In the genomic region with DNA sequence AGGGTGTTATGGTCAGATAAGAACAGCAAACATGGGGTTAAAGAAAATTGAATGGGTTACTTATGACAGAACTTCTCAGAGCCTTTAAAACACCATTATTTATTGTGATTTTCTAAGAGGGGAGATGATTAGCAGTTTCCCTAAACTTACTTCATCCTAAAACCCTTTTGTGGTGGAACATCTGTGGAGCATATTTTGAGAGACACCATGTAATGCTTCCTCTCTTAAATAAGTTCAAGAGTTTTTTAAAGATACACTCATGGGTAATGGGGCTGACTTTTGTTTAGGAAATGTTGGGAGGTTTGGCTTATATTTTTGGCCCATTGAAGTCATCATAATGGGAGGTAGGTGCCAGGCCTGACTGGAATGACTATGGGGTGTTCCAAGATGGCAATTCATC, we compare ENCODE assay signal across 13 cellular contexts. TPM values are rescaled to one million over a fixed set of nuclear protein-coding genes. Genes with fewer than 3 reads are reported as not detected.
DNase-seq lines count a peak whose midpoint lies in the region; ATAC-seq, FAIRE-seq and TF ChIP-seq lines count a peak whose summit lies in the region.
"Had no signal": no experiment of that assay in that cellular context is flagged by ENCODE, and none has a peak within 500 bp of the region (broad histone marks: within the 10 kb centered on the region; RNA-seq: fewer than 3 reads in every experiment).

No MANE protein-coding gene starts in this region.

- H3K27me3 Mint-ChIP-seq in activated naive CD8-positive, alpha-beta T cell = no peaks in the 10 kb centered on the region
- peaks cover 5% of the 10 kb centered on the region for H3K27me3 Mint-ChIP-seq in endothelial cell (ENCODE audit: unreplicated experiment)

- CTCF ChIA-PET in HEK293 (lab: Yijun Ruan, JAX) = no interaction called here

- no peak overlapping the region for H3K9ac ChIP-seq in BLaER1

- H3K4me3 Mint-ChIP-seq in activated naive CD8-positive, alpha-beta T cell = no peak overlapping the region
- no peak overlapping the region for H3K4me3 Mint-ChIP-seq in endothelial cell (ENCODE audit: unreplicated experiment)

- no peaks in the 10 kb centered on the region for H4K20me1 ChIP-seq in BLaER1

- H3K9me3 ChIP-seq in BLaER1 (no peaks in the 10 kb centered on the region), HEK293 (ENCODE audit: control insufficient read depth, insufficient read depth, low read depth, low read length) (no peaks in the 10 kb centered on the region), small intestine (ENCODE audit: control insufficient read depth, low read depth) (no peaks in the 10 kb centered on the region)
- H3K9me3 ChIP-seq: heart right ventricle, left ventricle myocardium inferior, ovary had no signal

- H3K4me3 ChIP-seq in BLaER1 (no peak overlapping the region), HEK293 (ENCODE audit: low read depth, low read length) (no peak overlapping the region), small intestine (ENCODE audit: low read depth in 1 of 2, low read length in 2 of 2) (no peak overlapping the region)
- H3K4me3 ChIP-seq: heart right ventricle, left ventricle myocardium inferior, ovary had no signal

- ATAC-seq in GM18873 (IDR thresholded peaks at IDR 0.05; ENCODE audit: low FRiP score, unreplicated experiment) = no peak
- ATAC-seq: heart right ventricle had no signal

- H3K36me3 Mint-ChIP-seq in activated naive CD8-positive, alpha-beta T cell = no peaks in the 10 kb centered on the region
- H3K36me3 Mint-ChIP-seq in endothelial cell (ENCODE audit: low read depth, unreplicated experiment) = no peaks in the 10 kb centered on the region

- H3K9me3 Mint-ChIP-seq in activated naive CD8-positive, alpha-beta T cell (ENCODE audit: low read depth) = no peaks in the 10 kb centered on the region
- no peaks in the 10 kb centered on the region for H3K9me3 Mint-ChIP-seq in endothelial cell (ENCODE audit: unreplicated experiment)

- peak overlapping the region; percentile 63 for H3K4me2 ChIP-seq in BLaER1

- TF ChIP-seq CTCF in HEK293 (tag by site-specific recombination; IDR thresholded peaks at IDR 0.05) (no peak), endothelial cell (IDR thresholded peaks at IDR 0.05; ENCODE audit: unreplicated experiment) (no peak)

- H3K27me3 ChIP-seq in BLaER1 (no peaks in the 10 kb centered on the region), small intestine (ENCODE audit: control insufficient read depth in 2 of 2, insufficient read depth in 2 of 2, low read length in 2 of 2) (no peaks in the 10 kb centered on the region)
- H3K27me3 ChIP-seq: heart right ventricle, ovary had no signal

- peak overlapping the region; percentile 96 for H3K27ac Mint-ChIP-seq in activated naive CD8-positive, alpha-beta T cell
- H3K27ac Mint-ChIP-seq in endothelial cell (ENCODE audit: unreplicated experiment) = no peak overlapping the region

- DNase-seq in myocyte (ENCODE audit: low read depth) (peak; percentile 66), small intestine (no peak), nucleus accumbens (lab: John Stamatoyannopoulos, UW) (no peak), endothelial cell (ENCODE audit: low spot score) (no peak)
- DNase-seq: heart right ventricle; left ventricle myocardium inferior; ovary; stimulated activated naive CD4-positive, alpha-beta T cell; T-helper 9 cell had no signal

- POLR2A ChIA-PET in HEK293 (lab: Yijun Ruan, JAX) = interaction anchor here (1.0 kb wide), 1 partner anchor 8 kb away, joined by 6 read pairs; the partner anchor contains the start of gene PDCD4

- no peaks in the 10 kb centered on the region for H3K36me3 ChIP-seq in BLaER1
- H3K36me3 ChIP-seq in HEK293 (ENCODE audit: control insufficient read depth in 2 of 2, insufficient read depth in 1 of 2, low read length in 2 of 2) = no peaks in the 10 kb centered on the region
- no peaks in the 10 kb centered on the region for H3K36me3 ChIP-seq in small intestine (ENCODE audit: control insufficient read depth in 2 of 2, insufficient read depth in 2 of 2, low read length in 2 of 2)
- H3K36me3 ChIP-seq: heart right ventricle, left ventricle myocardium inferior, ovary had no signal

- no peak for FAIRE-seq in small intestine (lab: Jason Lieb, UNC)

- peaks cover 97% of the 10 kb centered on the region for H3K4me1 Mint-ChIP-seq in activated naive CD8-positive, alpha-beta T cell (ENCODE audit: low read depth)
- H3K4me1 Mint-ChIP-seq in endothelial cell (ENCODE audit: unreplicated experiment) = peaks cover 20% of the 10 kb centered on the region

- peak overlapping the region; percentile 80; the same call in 1 of the 2 replicates for H3K27ac ChIP-seq in BLaER1
- no peak overlapping the region for H3K27ac ChIP-seq in HEK293 (ENCODE audit: extremely low read depth, low read depth, low read length)
- H3K27ac ChIP-seq in small intestine (ENCODE audit: low read depth in 1 of 2, low read length in 1 of 2) = peak overlapping the region in 1 of 2 donors; percentile 99
- H3K27ac ChIP-seq: ovary had no signal

- H3K4me1 ChIP-seq in BLaER1 (peaks cover 86% of the 10 kb centered on the region), HEK293 (ENCODE audit: control insufficient read depth, insufficient read depth, low read length) (peaks cover 23% of the 10 kb centered on the region), small intestine (ENCODE audit: control insufficient read depth in 2 of 2, insufficient read depth in 1 of 2, low read depth in 1 of 2, low read length in 1 of 2) (peaks cover 21 to 46% of the 10 kb centered on the region in 2 donors)

TF ChIP-seq in HEK293, 187 proteins besides CTCF, POLR2A, EP300 and RAD21:
- TF ChIP-seq, protein P1, sequence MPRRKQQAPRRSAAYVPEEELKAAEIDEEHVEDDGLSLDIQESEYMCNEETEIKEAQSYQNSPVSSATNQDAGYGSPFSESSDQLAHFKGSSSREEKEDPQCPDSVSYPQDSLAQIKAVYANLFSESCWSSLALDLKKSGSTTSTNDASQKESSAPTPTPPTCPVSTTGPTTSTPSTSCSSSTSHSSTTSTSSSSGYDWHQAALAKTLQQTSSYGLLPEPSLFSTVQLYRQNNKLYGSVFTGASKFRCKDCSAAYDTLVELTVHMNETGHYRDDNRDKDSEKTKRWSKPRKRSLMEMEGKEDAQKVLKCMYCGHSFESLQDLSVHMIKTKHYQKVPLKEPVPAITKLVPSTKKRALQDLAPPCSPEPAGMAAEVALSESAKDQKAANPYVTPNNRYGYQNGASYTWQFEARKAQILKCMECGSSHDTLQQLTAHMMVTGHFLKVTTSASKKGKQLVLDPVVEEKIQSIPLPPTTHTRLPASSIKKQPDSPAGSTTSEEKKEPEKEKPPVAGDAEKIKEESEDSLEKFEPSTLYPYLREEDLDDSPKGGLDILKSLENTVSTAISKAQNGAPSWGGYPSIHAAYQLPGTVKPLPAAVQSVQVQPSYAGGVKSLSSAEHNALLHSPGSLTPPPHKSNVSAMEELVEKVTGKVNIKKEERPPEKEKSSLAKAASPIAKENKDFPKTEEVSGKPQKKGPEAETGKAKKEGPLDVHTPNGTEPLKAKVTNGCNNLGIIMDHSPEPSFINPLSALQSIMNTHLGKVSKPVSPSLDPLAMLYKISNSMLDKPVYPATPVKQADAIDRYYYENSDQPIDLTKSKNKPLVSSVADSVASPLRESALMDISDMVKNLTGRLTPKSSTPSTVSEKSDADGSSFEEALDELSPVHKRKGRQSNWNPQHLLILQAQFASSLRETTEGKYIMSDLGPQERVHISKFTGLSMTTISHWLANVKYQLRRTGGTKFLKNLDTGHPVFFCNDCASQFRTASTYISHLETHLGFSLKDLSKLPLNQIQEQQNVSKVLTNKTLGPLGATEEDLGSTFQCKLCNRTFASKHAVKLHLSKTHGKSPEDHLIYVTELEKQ (tag by site-specific recombination; IDR thresholded peaks at IDR 0.05; ENCODE audit: borderline replicate concordance) = no peak
- 0 out of 2 replicates have a peak, but pooled peaks have one; percentile 33 for TF ChIP-seq ZNF239 (tag by site-specific recombination; IDR thresholded peaks at IDR 0.05)

RNA-seq across cellular contexts. Expression of gene PDCD4, which starts 8.4 kb away (rescaled TPM):
- total RNA-seq in myocyte (36.2 and 37.0 TPM in 2 replicates), endothelial cell (ENCODE audit: unreplicated experiment) (50.4 TPM)
- polyA plus RNA-seq in myocyte (2012) = 112 TPM
- polyA plus RNA-seq in small intestine = 100 to 1,000 TPM; 111 to 309 (median 124) TPM

RNA-seq across cellular contexts. Expression of gene BBIP1, which starts 55.6 kb away (rescaled TPM):
- total RNA-seq in myocyte (18.4 and 22.3 TPM in 2 replicates), endothelial cell (ENCODE audit: unreplicated experiment) (23.6 TPM)
- 25.7 TPM for polyA plus RNA-seq in myocyte (2012)
- polyA plus RNA-seq in small intestine = 10 to 100 TPM; 10.7 to 19.0 (median 15.9) TPM

RNA-seq across cellular contexts. Expression of gene SHOC2, which starts 56.0 kb away (rescaled TPM):
- total RNA-seq in myocyte (32.4 and 32.6 TPM in 2 replicates), endothelial cell (ENCODE audit: unreplicated experiment) (48.9 TPM)
- 18.9 TPM for polyA plus RNA-seq in myocyte (2012)
- 10 to 100 TPM; 17.8 to 27.3 (median 23.2) TPM for polyA plus RNA-seq in small intestine
